13 cellular contexts compared by ENCODE assay signal in genomic region chr3:11498174-11498573, GRCh38.
A peak's percentile ranks its signal among the peaks of the same experiment; 100 is the strongest.
DNase-seq lines count a peak whose midpoint lies in the region; ATAC-seq, FAIRE-seq and TF ChIP-seq lines count a peak whose summit lies in the region.
"Had no signal": no experiment of that assay in that cellular context is flagged by ENCODE, and none has a peak within 500 bp of the region (broad histone marks: within the 10 kb centered on the region; RNA-seq: fewer than 3 reads in every experiment).

No MANE protein-coding gene starts in this region.

- no TSS peak for BruUV-seq in endothelial cell of umbilical vein (replicated peaks; lab: Mats Ljungman, UMichigan)

- no peak for TF ChIP-seq POLR2A in endothelial cell of umbilical vein (IDR thresholded peaks at IDR 0.05; ENCODE audit: low read depth, low read length)

- peak overlapping the region; percentile 20; the same call in 1 of the 2 replicates for H3K27ac ChIP-seq in 22Rv1
- H3K27ac ChIP-seq in RWPE2 (ENCODE audit: poor library complexity, severe bottlenecking): peak overlapping the region; percentile 88
- peak overlapping the region; percentile 93 for H3K27ac ChIP-seq in endothelial cell of umbilical vein (ENCODE audit: insufficient read depth, low read depth, low read length)
- H3K27ac ChIP-seq in caudate nucleus (ENCODE audit: low read depth, low read length): no peak overlapping the region
- H3K27ac ChIP-seq: prostate gland had no signal

- POLR2A ChIA-PET in endothelial cell of umbilical vein (lab: Charles Lee): no interaction called here

- H3K4me3 Mint-ChIP-seq in nephron progenitor cell: no peak overlapping the region
- H3K4me3 Mint-ChIP-seq in activated naive CD4-positive, alpha-beta T cell treated with anti-CD3 and anti-CD28 coated beads, Interleukin-2, amount 10 ng/mL, durations not matched to agents 7 days and 5 days: no peak overlapping the region
- H3K4me3 Mint-ChIP-seq: stimulated activated naive B cell treated with anti-CD40 and anti-IgM and Interleukin-4, amounts not matched to agents 10 μg/mL and 1 μg/mL and 100 μg/mL, for 72 hours had no signal

- H3K27me3 ChIP-seq in RWPE2 (ENCODE audit: insufficient read depth, poor library complexity, severe bottlenecking) (no peaks in the 10 kb centered on the region), endothelial cell of umbilical vein (ENCODE audit: control insufficient read depth in 2 of 2, insufficient read depth in 2 of 2, low read length in 2 of 2) (no peaks in the 10 kb centered on the region)

- CTCF ChIA-PET in endothelial cell of umbilical vein (lab: Charles Lee): interaction anchor here (1.7 kb wide), 1 partner anchor 11 kb away, joined by 10 read pairs; no protein-coding TSS in a partner anchor
- CTCF ChIA-PET in activated naive CD4-positive, alpha-beta T cell treated with anti-CD3 and anti-CD28 coated beads, Interleukin-2, amount 10 ng/mL, durations not matched to agents 7 days and 5 days (lab: Charles Lee): no interaction called here

- peak overlapping the region; percentile 79 for H2AFZ ChIP-seq in endothelial cell of umbilical vein (ENCODE audit: low read depth, low read length)

- TF ChIP-seq CTCF in 22Rv1 (IDR thresholded peaks at IDR 0.05): no peak
- no peak for TF ChIP-seq CTCF in RWPE2 (IDR thresholded peaks at IDR 0.05; ENCODE audit: poor library complexity, severe bottlenecking)
- no peak for TF ChIP-seq CTCF in endothelial cell of umbilical vein (IDR thresholded peaks at IDR 0.05; ENCODE audit: extremely low read depth in 1 of 2, insufficient read depth in 1 of 2, low read depth in 1 of 2, low read length in 2 of 2)
- TF ChIP-seq CTCF in nephron progenitor cell (IDR thresholded peaks at IDR 0.05): no peak

- H3K36me3 ChIP-seq in RWPE2 (ENCODE audit: low read depth): no peaks in the 10 kb centered on the region
- H3K36me3 ChIP-seq in endothelial cell of umbilical vein (ENCODE audit: control insufficient read depth in 2 of 2, extremely low read depth in 1 of 2, insufficient read depth in 2 of 2, low read length in 2 of 2): no peaks in the 10 kb centered on the region
- H3K36me3 ChIP-seq: prostate gland had no signal

- peaks cover 3% of the 10 kb centered on the region for H3K27me3 Mint-ChIP-seq in nephron progenitor cell (ENCODE audit: low read depth, poor library complexity)
- no peaks in the 10 kb centered on the region for H3K27me3 Mint-ChIP-seq in activated naive CD4-positive, alpha-beta T cell treated with anti-CD3 and anti-CD28 coated beads, Interleukin-2, amount 10 ng/mL, durations not matched to agents 7 days and 5 days
- H3K27me3 Mint-ChIP-seq: stimulated activated naive B cell treated with anti-CD40 and anti-IgM and Interleukin-4, amounts not matched to agents 10 μg/mL and 1 μg/mL and 100 μg/mL, for 72 hours had no signal

- H3K9me3 ChIP-seq in RWPE2 (ENCODE audit: severe bottlenecking) (no peaks in the 10 kb centered on the region), endothelial cell of umbilical vein (replicated peaks; ENCODE audit: control insufficient read depth, insufficient read depth, low read length) (no peaks in the 10 kb centered on the region)
- H3K9me3 ChIP-seq: prostate gland had no signal

- peaks cover 3% of the 10 kb centered on the region for H3K9me1 ChIP-seq in endothelial cell of umbilical vein (replicated peaks; ENCODE audit: control insufficient read depth, extremely low read depth, insufficient read depth, low read length)

- H3K4me3 ChIP-seq in RWPE2 (ENCODE audit: severe bottlenecking) (no peak overlapping the region), endothelial cell of umbilical vein (replicated peaks in 1 of 3; ENCODE audit: insufficient read depth in 1 of 3, low read depth in 1 of 3, low read length in 3 of 3) (no peak overlapping the region)
- H3K4me3 ChIP-seq: prostate gland had no signal

- peaks cover 11% of the 10 kb centered on the region for H3K36me3 Mint-ChIP-seq in nephron progenitor cell (ENCODE audit: low read depth)
- peaks cover 14% of the 10 kb centered on the region for H3K36me3 Mint-ChIP-seq in activated naive CD4-positive, alpha-beta T cell treated with anti-CD3 and anti-CD28 coated beads, Interleukin-2, amount 10 ng/mL, durations not matched to agents 7 days and 5 days

- H4K20me1 ChIP-seq in endothelial cell of umbilical vein (replicated peaks; ENCODE audit: control insufficient read depth, extremely low read depth, insufficient read depth, low read length): no peaks in the 10 kb centered on the region

- no peak for FAIRE-seq in endothelial cell of umbilical vein (lab: Jason Lieb, UNC)
- FAIRE-seq: urothelium cell line had no signal

- peak overlapping the region; percentile 0 for H3K27ac Mint-ChIP-seq in nephron progenitor cell
- no peak overlapping the region for H3K27ac Mint-ChIP-seq in activated naive CD4-positive, alpha-beta T cell treated with anti-CD3 and anti-CD28 coated beads, Interleukin-2, amount 10 ng/mL, durations not matched to agents 7 days and 5 days
- H3K27ac Mint-ChIP-seq: stimulated activated naive B cell treated with anti-CD40 and anti-IgM and Interleukin-4, amounts not matched to agents 10 μg/mL and 1 μg/mL and 100 μg/mL, for 72 hours had no signal

- peaks cover 42% of the 10 kb centered on the region for H3K4me1 Mint-ChIP-seq in nephron progenitor cell
- peaks cover 5% of the 10 kb centered on the region for H3K4me1 Mint-ChIP-seq in activated naive CD4-positive, alpha-beta T cell treated with anti-CD3 and anti-CD28 coated beads, Interleukin-2, amount 10 ng/mL, durations not matched to agents 7 days and 5 days

- H3K9me3 Mint-ChIP-seq in nephron progenitor cell: peaks cover 17% of the 10 kb centered on the region
- peaks cover 10% of the 10 kb centered on the region for H3K9me3 Mint-ChIP-seq in activated naive CD4-positive, alpha-beta T cell treated with anti-CD3 and anti-CD28 coated beads, Interleukin-2, amount 10 ng/mL, durations not matched to agents 7 days and 5 days

- ATAC-seq in RWPE2 (ENCODE audit: low read depth) (no peak), HG03457 (IDR thresholded peaks at IDR 0.05; ENCODE audit: unreplicated experiment) (no peak)
- ATAC-seq: stimulated activated naive B cell treated with anti-CD40 and anti-IgM and Interleukin-4, amounts not matched to agents 10 μg/mL and 1 μg/mL and 100 μg/mL, for 72 hours had no signal

- intact Hi-C loops in endothelial cell of umbilical vein (cut with micrococcal nuclease): no loop called here

- dilution Hi-C loops in endothelial cell of umbilical vein (cut with MboI; ENCODE audit: extremely low pct_ligation_motif_present, low sequenced_read_pairs): no loop called here

- peaks cover 21% of the 10 kb centered on the region for H3K4me1 ChIP-seq in RWPE2 (ENCODE audit: insufficient read depth, poor library complexity, severe bottlenecking)
- H3K4me1 ChIP-seq in endothelial cell of umbilical vein (ENCODE audit: control insufficient read depth, extremely low read depth, insufficient read depth, low read length): peaks cover 35% of the 10 kb centered on the region
- H3K4me1 ChIP-seq: prostate gland had no signal

- no peak for DNase-seq in RWPE2 (ENCODE audit: low spot score)
- DNase-seq in endothelial cell of umbilical vein (ENCODE audit: low read depth, low spot score): no peak
- DNase-seq in nephron progenitor cell: no peak
- no peak for DNase-seq in activated naive CD4-positive, alpha-beta T cell treated with anti-CD3 and anti-CD28 coated beads, Interleukin-2, amount 10 ng/mL, durations not matched to agents 7 days and 5 days
- DNase-seq in caudate nucleus (lab: John Stamatoyannopoulos, UW): no peak
- no peak for DNase-seq in activated CD4-positive, alpha-beta T cell treated with anti-CD3 and anti-CD28 coated beads, Interleukin-2, amount 50 U/mL, for 48 hours
- DNase-seq: KG1; stimulated activated CD4-positive, alpha-beta T cell treated with anti-CD3 and anti-CD28 coated beads, Interleukin-12 subunit alpha, Interleukin-12 subunit beta, amount 100 ng/mL, for 4 hours; stimulated activated naive B cell treated with anti-CD40 and anti-IgM and Interleukin-4, amounts not matched to agents 10 μg/mL and 1 μg/mL and 100 μg/mL, for 72 hours had no signal

- peak overlapping the region; percentile 36 for H3K9ac ChIP-seq in endothelial cell of umbilical vein (replicated peaks; ENCODE audit: extremely low read depth, insufficient read depth, low read length)

- H3K79me2 ChIP-seq in endothelial cell of umbilical vein (ENCODE audit: control insufficient read depth, insufficient read depth, low read length): no peaks in the 10 kb centered on the region

- peak overlapping the region; percentile 56 for H3K4me2 ChIP-seq in endothelial cell of umbilical vein (ENCODE audit: insufficient read depth, low read length)

TF ChIP-seq in endothelial cell of umbilical vein, 7 proteins besides CTCF, POLR2A, EP300 and RAD21:
- TF ChIP-seq GATA2 (IDR thresholded peaks at IDR 0.05; ENCODE audit: insufficient read depth, insufficient read length, low read depth, low read length) (no peak), POLR2AphosphoS5 (IDR thresholded peaks at IDR 0.05; ENCODE audit: insufficient read depth, low read depth, low read length) (no peak), EZH2 (IDR thresholded peaks at IDR 0.05; ENCODE audit: borderline replicate concordance, low read depth, low read length, severe bottlenecking) (no peak), JUN (IDR thresholded peaks at IDR 0.05; ENCODE audit: borderline replicate concordance, insufficient read depth, insufficient read length, low read depth) (no peak), MYC (IDR thresholded peaks at IDR 0.05; ENCODE audit: low read depth, low read length) (no peak)
